Comparison of ENCODE assay signal across 8 cellular contexts in genomic region chr2:69387770-69388481, GRCh38. TPM values are rescaled to one million over a fixed set of nuclear protein-coding genes. Genes with fewer than 3 reads are reported as not detected.
DNase-seq lines count a peak whose midpoint lies in the region; ATAC-seq and TF ChIP-seq lines count a peak whose summit lies in the region.

No MANE protein-coding gene starts in this region.

- TF ChIP-seq CTCF in BE2C (IDR thresholded peaks at IDR 0.05; ENCODE audit: low read depth, low read length) (no peak), astrocyte of the cerebellum (IDR thresholded peaks at IDR 0.05; ENCODE audit: low read depth, low read length, missing control alignments) (no peak), lower lobe of right lung (IDR thresholded peaks at IDR 0.05) (no peak), uterus (IDR thresholded peaks at IDR 0.05) (no peak)

- WGBS in HUES64 = 79% methylated on average over 14 of the region's 14 CpGs

- no peak for TF ChIP-seq POLR2A in uterus (IDR thresholded peaks at IDR 0.05)

- H3K9ac ChIP-seq in HUES64 (ENCODE audit: low read depth, low read length) = peak overlapping the region; percentile 77

- ATAC-seq in lower lobe of right lung = no peak
- no peak for ATAC-seq in HG02642 (IDR thresholded peaks at IDR 0.05; ENCODE audit: poor library complexity, unreplicated experiment)

- H3K27me3 ChIP-seq in BE2C (no peaks in the 10 kb centered on the region), HUES64 (ENCODE audit: insufficient read depth, low read length) (no peaks in the 10 kb centered on the region; the same call in 1 of the 2 replicates), lower lobe of right lung (ENCODE audit: low read depth) (no peaks in the 10 kb centered on the region), uterus (no peaks in the 10 kb centered on the region)

- intact Hi-C loops in lower lobe of right lung (cut with DNase I) = no loop called here
- intact Hi-C loops in uterus (cut with DNase I; ENCODE audit: low total_unique reads) = no loop called here

- H3K27ac ChIP-seq in HUES64 (ENCODE audit: low read depth, low read length) (no peak overlapping the region), lower lobe of right lung (peak overlapping the region; percentile 86), uterus (peak overlapping the region; percentile 86 to 87)

- H3K4me3 ChIP-seq in BE2C (ENCODE audit: low read depth, low read length) = peak overlapping the region; percentile 60
- peak overlapping the region; percentile 80 for H3K4me3 ChIP-seq in HUES64 (ENCODE audit: low read length)
- peak overlapping the region; percentile 87 for H3K4me3 ChIP-seq in astrocyte of the cerebellum (ENCODE audit: low read depth, low read length)
- peak overlapping the region; percentile 83 for H3K4me3 ChIP-seq in lower lobe of right lung
- peak overlapping the region; percentile 36 to 89 for H3K4me3 ChIP-seq in uterus

- DNase-seq in BE2C (no peak), astrocyte of the cerebellum (ENCODE audit: low read depth) (no peak), lower lobe of right lung (no peak), uterus (peak in 1 of 2 donors; percentile 18), NCI-H446 treated with DMSO at 0.1 percent for 48 hours (lab: John Stamatoyannopoulos, UW) (no peak)
- no peak for DNase-seq in activated CD8-positive, alpha-beta memory T cell treated with anti-CD3 and anti-CD28 coated beads, Interleukin-2, amount 50 U/mL, for 48 hours

- H3K36me3 ChIP-seq in BE2C (no peaks in the 10 kb centered on the region), HUES64 (ENCODE audit: insufficient read depth, low read length) (no peaks in the 10 kb centered on the region), lower lobe of right lung (no peaks in the 10 kb centered on the region), uterus (no peaks in the 10 kb centered on the region)

- H3K4me1 ChIP-seq in BE2C (no peaks in the 10 kb centered on the region), HUES64 (ENCODE audit: insufficient read depth, low read length) (peaks cover 19% of the 10 kb centered on the region), lower lobe of right lung (peaks cover 40% of the 10 kb centered on the region), uterus (no peaks in the 10 kb centered on the region)

- in situ Hi-C loops in astrocyte of the cerebellum (cut with HindIII; ENCODE audit: low sequenced_read_pairs) = no loop called here

- H3K9me3 ChIP-seq in BE2C = no peaks in the 10 kb centered on the region
- H3K9me3 ChIP-seq in HUES64 (ENCODE audit: insufficient read depth, low read depth, low read length) = no peaks in the 10 kb centered on the region
- no peaks in the 10 kb centered on the region for H3K9me3 ChIP-seq in lower lobe of right lung
- H3K9me3 ChIP-seq in uterus = no peaks in the 10 kb centered on the region

RNA-seq across cellular contexts. Expression of gene GFPT1, which starts 0.9 kb away (rescaled TPM):
- polyA plus RNA-seq in BE2C (2012; ENCODE audit: insufficient read depth, insufficient read length, low read depth) = 6.1 TPM
- polyA plus RNA-seq in HUES64 (2013, experiment 1 of 2) = 24.1 TPM
- polyA plus RNA-seq in HUES64 (2013, experiment 2 of 2) = 25.4 TPM
- 59.9 TPM for total RNA-seq in lower lobe of right lung
- 10 to 100 TPM; 24.3 to 90.5 (median 39.5) TPM for total RNA-seq in uterus

RNA-seq across cellular contexts. Expression of gene NFU1, which starts 49.3 kb away (rescaled TPM):
- 11.0 TPM for polyA plus RNA-seq in BE2C (2012; ENCODE audit: insufficient read depth, insufficient read length, low read depth)
- polyA plus RNA-seq in HUES64 (2013, experiment 1 of 2) = 31.2 TPM
- 41.5 TPM for polyA plus RNA-seq in HUES64 (2013, experiment 2 of 2)
- total RNA-seq in lower lobe of right lung (44.2 TPM), uterus (10 to 100 TPM; 24.4 to 55.3 (median 41.6) TPM)
